ENCODE assay signal across 2 cellular contexts in genomic region chr7:30791126-30791525, GRCh38.
TF ChIP-seq lines count a peak whose summit lies in the region.

No MANE protein-coding gene starts in this region.

TF ChIP-seq in GM23338, 12 proteins besides CTCF, POLR2A, EP300 and RAD21:
- TF ChIP-seq POLR2AphosphoS5 (IDR thresholded peaks at IDR 0.05; ENCODE audit: low read depth), result no peak
- no peak for TF ChIP-seq ETS1 (IDR thresholded peaks at IDR 0.05)
- no peak for TF ChIP-seq CREB1 (CRISPR knock-in tag; IDR thresholded peaks at IDR 0.05; ENCODE audit: low read depth)
- no peak for TF ChIP-seq REST (IDR thresholded peaks at IDR 0.05; ENCODE audit: unreplicated experiment)
- TF ChIP-seq NANOG (IDR thresholded peaks at IDR 0.05; ENCODE audit: borderline replicate concordance), result no peak
- TF ChIP-seq ZNF462 (CRISPR knock-in tag; IDR thresholded peaks at IDR 0.05), result no peak

TF ChIP-seq in IMR-90, 13 proteins besides CTCF, POLR2A, EP300 and RAD21:
- TF ChIP-seq RCOR1 (IDR thresholded peaks at IDR 0.05; ENCODE audit: insufficient replicate concordance, low read length), result no peak
- no peak for TF ChIP-seq CHD1 (IDR thresholded peaks at IDR 0.05; ENCODE audit: low read depth, low read length)
- TF ChIP-seq MXI1 (IDR thresholded peaks at IDR 0.05; ENCODE audit: borderline replicate concordance, low read depth, low read length), result no peak
- no peak for TF ChIP-seq NFE2L2 (IDR thresholded peaks at IDR 0.05; ENCODE audit: low read depth, low read length)
- no peak for TF ChIP-seq USF2 (IDR thresholded peaks at IDR 0.05; ENCODE audit: low read depth, low read length)
- no peak for TF ChIP-seq MAZ (IDR thresholded peaks at IDR 0.05; ENCODE audit: borderline replicate concordance, low read depth, low read length)
- TF ChIP-seq BHLHE40 (IDR thresholded peaks at IDR 0.05; ENCODE audit: low read depth, low read length), result no peak
- TF ChIP-seq ELK1 (IDR thresholded peaks at IDR 0.05; ENCODE audit: borderline replicate concordance, low read depth, low read length), result no peak
- no peak for TF ChIP-seq MAFK (IDR thresholded peaks at IDR 0.05; ENCODE audit: low read depth, low read length)
TF ChIP-seq in IMR-90: peak in this region for 0.
